8 cellular contexts compared by ENCODE assay signal in the genomic region with DNA sequence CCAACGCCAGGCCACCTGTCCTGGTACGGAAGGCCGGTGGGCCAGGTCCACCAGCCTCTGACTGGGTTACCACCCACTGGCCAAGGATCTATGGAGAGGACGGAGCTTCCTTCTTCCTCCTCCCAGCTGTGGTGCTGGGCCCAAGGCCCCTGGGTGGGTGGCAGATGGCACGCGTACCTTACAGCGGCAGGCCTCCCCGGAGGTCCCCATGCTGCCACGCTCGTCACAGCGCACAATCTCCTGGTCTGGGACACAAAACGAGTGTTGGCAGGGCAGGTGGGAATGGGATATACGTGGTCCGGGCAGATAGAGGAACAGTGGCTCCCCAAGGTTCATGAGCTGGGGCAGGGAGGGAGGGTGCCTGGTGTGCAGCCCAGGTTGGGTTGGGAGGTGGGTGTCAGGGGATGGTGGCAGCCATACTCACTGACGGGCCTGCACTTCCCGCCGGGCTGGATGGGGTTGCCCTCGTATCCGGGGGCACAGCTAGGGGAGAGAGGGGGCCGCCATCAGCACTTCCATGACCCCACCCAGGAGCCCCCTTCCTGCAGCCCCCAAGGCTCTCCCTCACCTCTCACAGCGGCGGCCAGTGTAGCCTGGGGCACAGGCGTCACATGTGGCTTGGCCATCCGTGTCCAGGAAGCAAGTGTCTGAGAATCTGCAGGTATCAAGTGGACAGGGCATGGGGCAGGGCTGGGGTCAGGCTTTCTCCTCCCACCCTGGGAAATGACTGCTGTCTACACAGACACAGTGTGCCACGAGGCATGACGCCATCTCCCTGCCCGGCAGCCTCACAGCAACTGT.
"Had no signal": no experiment of that assay in that cellular context is flagged by ENCODE, and none has a peak within 500 bp of the region (broad histone marks: within the 10 kb centered on the region; RNA-seq: fewer than 3 reads in every experiment).

No MANE protein-coding gene starts in this region.

- DNase-seq: GOT3, H7, HFFc6, KG1 had no signal

- H3K4me3 ChIP-seq: HAP-1 had no signal

- ATAC-seq: HCT116, HepG2 had no signal

- H3K9me3 ChIP-seq: HAP-1 had no signal

- FAIRE-seq: HepG2 had no signal

- H3K4me1 ChIP-seq: HAP-1 had no signal

- H3K27ac ChIP-seq: HL-60 had no signal
